1 cellular context compared by ENCODE assay signal in the genomic region with DNA sequence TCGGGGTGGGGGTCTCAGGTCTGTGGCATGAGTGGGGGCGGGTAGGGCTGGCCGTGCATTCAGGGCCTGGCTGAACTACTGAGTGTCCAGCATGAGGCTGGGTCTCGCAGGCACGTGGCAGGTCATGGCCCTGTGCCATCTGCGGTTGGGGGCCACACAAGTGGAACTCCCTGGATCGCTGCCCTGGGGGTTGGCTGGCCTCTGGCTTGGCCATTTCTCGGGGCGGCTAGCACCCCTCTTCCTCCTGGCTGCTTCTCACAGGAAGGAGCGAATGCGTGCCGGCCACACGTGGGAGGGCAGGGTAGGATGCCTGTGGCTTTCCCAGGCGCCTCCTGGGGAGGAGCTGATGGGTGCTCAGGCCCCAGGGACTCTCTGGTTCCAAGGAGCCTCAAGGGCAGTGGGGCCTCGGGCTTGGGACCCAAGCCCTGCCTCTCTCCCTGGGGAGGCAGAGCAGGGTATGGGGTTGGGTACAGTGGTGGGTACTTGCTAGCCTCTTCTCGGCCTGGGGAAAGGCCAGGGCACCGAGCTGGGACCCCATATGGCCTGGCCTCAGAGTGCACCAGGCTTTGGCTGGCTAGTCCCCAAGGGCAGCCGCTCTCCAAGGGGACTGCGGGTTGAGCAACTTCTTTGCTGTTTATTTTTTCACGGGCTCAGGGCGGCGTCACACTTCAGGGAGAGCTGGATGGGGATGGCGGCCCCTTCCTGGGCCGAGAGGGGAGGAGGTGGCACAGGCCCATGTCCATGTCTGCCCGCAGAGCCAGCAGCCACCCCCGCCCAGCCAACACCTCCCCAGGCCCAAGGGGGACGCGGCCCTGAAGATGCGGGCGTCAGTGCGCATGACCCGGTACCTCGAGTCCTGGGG.
TF ChIP-seq lines count a peak whose summit lies in the region.

No MANE protein-coding gene starts in this region.

TF ChIP-seq in GM23338, 12 proteins besides CTCF, POLR2A, EP300 and RAD21 (continued from another document):
- TF ChIP-seq, protein P1, sequence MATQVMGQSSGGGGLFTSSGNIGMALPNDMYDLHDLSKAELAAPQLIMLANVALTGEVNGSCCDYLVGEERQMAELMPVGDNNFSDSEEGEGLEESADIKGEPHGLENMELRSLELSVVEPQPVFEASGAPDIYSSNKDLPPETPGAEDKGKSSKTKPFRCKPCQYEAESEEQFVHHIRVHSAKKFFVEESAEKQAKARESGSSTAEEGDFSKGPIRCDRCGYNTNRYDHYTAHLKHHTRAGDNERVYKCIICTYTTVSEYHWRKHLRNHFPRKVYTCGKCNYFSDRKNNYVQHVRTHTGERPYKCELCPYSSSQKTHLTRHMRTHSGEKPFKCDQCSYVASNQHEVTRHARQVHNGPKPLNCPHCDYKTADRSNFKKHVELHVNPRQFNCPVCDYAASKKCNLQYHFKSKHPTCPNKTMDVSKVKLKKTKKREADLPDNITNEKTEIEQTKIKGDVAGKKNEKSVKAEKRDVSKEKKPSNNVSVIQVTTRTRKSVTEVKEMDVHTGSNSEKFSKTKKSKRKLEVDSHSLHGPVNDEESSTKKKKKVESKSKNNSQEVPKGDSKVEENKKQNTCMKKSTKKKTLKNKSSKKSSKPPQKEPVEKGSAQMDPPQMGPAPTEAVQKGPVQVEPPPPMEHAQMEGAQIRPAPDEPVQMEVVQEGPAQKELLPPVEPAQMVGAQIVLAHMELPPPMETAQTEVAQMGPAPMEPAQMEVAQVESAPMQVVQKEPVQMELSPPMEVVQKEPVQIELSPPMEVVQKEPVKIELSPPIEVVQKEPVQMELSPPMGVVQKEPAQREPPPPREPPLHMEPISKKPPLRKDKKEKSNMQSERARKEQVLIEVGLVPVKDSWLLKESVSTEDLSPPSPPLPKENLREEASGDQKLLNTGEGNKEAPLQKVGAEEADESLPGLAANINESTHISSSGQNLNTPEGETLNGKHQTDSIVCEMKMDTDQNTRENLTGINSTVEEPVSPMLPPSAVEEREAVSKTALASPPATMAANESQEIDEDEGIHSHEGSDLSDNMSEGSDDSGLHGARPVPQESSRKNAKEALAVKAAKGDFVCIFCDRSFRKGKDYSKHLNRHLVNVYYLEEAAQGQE (IDR thresholded peaks at IDR 0.05; ENCODE audit: unreplicated experiment) = no peak
